1 cellular context compared by ENCODE assay signal in the genomic region with DNA sequence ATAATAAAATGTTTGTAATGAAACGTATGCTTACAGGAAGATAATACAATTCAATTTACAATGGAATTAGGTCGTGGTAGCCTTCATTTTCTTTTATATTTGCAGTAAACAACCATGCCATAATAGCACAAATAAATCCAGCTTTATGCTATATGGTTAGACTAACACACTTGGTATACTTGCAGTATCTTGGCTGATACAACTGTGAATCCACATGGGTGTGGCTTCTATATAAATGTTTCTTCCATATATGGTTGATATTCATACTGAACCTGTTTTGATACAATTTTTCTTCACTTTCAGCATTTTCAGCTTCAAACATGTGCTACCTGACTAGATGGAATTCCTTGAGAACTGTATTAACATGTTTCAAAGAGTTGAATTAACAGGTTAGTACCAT.
TF ChIP-seq lines count a peak whose summit lies in the region.

No MANE protein-coding gene starts in this region.

TF ChIP-seq in HepG2, 621 proteins besides CTCF, POLR2A, EP300 and RAD21:
- TF ChIP-seq NFKB2 (CRISPR knock-in tag; IDR thresholded peaks at IDR 0.05; ENCODE audit: borderline replicate concordance) (no peak), EED (CRISPR knock-in tag; IDR thresholded peaks at IDR 0.05) (no peak), ZFP41 (CRISPR knock-in tag; IDR thresholded peaks at IDR 0.05; ENCODE audit: borderline replicate concordance) (no peak), ZNF564 (CRISPR knock-in tag; IDR thresholded peaks at IDR 0.05) (no peak), IRX3 (CRISPR knock-in tag; IDR thresholded peaks at IDR 0.05; ENCODE audit: borderline replicate concordance, low read depth) (no peak), ARNT2 (CRISPR knock-in tag; IDR thresholded peaks at IDR 0.05; ENCODE audit: low read depth) (no peak), ZNF317 (CRISPR knock-in tag; IDR thresholded peaks at IDR 0.05) (no peak), HES4 (CRISPR knock-in tag; IDR thresholded peaks at IDR 0.05; ENCODE audit: borderline replicate concordance) (no peak)
